34 cellular contexts compared by ENCODE assay signal in the genomic region with DNA sequence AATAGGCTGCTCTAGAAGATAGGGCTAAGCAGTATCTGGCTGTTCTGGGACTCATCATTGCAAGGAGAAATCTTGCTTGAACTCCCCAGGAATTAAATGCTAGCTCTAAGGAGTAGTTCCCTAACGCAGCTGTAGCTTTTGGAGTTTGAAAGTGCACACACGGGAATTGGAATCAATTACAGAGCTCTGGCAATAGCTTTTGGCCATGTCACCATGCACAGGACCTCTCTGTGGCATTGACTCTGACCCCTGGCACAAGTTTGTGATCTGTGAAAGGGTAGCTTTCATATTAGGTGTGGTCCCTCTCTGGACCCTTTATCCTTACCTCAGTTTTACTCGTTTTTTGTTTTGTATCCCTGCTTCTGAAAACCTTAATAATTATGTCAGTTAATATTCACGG.
"Had no signal": no experiment of that assay in that cellular context is flagged by ENCODE, and none has a peak within 500 bp of the region (broad histone marks: within the 10 kb centered on the region; RNA-seq: fewer than 3 reads in every experiment).

No MANE protein-coding gene starts in this region.

- H3K9me3 ChIP-seq: MG63 had no signal

- H3K4me2 ChIP-seq: KMS-11 had no signal

- H3K36me3 ChIP-seq: MG63 had no signal

- H3K27me3 ChIP-seq: MG63 had no signal

- H3K27ac ChIP-seq: KMS-11 had no signal

- DNase-seq: Karpas-422, Kasumi-1, MG63, MM.1S, MV-4-11, NCI-H1048, NCI-H1092, NCI-H1092 treated with DMSO at 0.1 percent for 48 hours, NCI-H1105, NCI-H1105 treated with DMSO at 0.1 percent for 48 hours, NCI-H1417, NCI-H1417 treated with DMSO at 0.1 percent for 48 hours, NCI-H1436, NCI-H1436 treated with DMSO at 0.1 percent for 48 hours, NCI-H146, NCI-H1694, NCI-H1694 treated with DMSO at 0.1 percent for 48 hours, NCI-H187, NCI-H187 treated with DMSO at 0.1 percent for 48 hours, NCI-H1930, NCI-H2029, NCI-H2029 treated with DMSO at 0.1 percent for 48 hours, NCI-H2081, NCI-H2081 treated with DMSO at 0.1 percent for 48 hours, NCI-H2107, NCI-H2171, NCI-H2171 treated with DMSO at 0.1 percent for 48 hours, NCI-H2227 treated with DMSO at 0.1 percent for 48 hours, NCI-H226, NCI-H345, NCI-H446, NCI-H446 treated with DMSO at 0.1 percent for 48 hours, NCI-H510A had no signal

- H3K4me3 ChIP-seq: MG63 had no signal

- H3K9ac ChIP-seq: KMS-11 had no signal
